In the genomic region with DNA sequence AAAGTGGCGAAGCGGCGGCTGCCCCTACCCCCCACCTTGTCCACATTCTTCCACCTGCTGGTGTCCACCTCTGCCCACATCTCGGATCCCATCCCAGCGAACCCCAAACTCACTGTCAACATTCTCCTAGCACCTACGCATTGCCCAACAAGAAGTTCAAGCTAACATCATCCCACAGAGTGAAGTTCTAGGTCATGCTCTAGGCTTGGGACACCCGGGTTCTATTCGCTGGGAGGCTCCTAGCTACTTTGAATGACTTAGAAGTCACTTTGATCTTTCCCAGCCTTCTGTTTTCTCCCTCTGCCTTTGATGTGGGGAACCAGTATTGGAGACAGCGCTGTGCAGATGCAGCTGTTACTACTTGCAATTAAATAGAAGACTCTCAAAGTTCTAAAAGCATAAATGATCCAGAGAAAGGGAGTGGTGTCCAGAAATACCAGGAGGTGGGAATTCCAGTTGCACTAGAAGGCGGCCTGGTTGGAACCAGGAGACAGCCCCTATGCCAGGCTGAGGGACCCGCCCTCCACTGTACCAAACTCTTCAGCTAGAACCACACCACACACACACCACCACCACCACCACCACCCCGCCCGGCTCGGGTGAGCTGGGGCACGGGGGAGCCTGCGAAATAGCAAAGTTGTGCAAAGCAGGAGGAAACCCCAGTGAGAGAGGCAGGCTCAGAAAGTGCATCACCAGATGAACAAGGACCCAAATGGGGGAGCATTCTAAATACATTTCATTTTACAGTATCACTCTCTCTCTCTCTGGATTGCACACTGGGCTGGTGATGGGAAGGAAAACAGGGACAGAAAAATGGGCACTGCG, we compare ENCODE assay signal across 13 cellular contexts. TPM values are rescaled to one million over a fixed set of nuclear protein-coding genes. Genes with fewer than 3 reads are reported as not detected.
DNase-seq lines count a peak whose midpoint lies in the region; ATAC-seq and TF ChIP-seq lines count a peak whose summit lies in the region.
"Had no signal": no experiment of that assay in that cellular context is flagged by ENCODE, and none has a peak within 500 bp of the region (broad histone marks: within the 10 kb centered on the region; RNA-seq: fewer than 3 reads in every experiment).

No MANE protein-coding gene starts in this region.

- no peak for TF ChIP-seq CTCF in HCT116 (IDR thresholded peaks at IDR 0.05 in 2 of 3, conservative IDR thresholded peaks at IDR 0.05 in 1 of 3; ENCODE audit: borderline replicate concordance in 1 of 3, insufficient read depth in 1 of 3, low read depth in 2 of 3, low read length in 2 of 3)
- no peak for TF ChIP-seq CTCF in neural progenitor cell (IDR thresholded peaks at IDR 0.05)
- no peak for TF ChIP-seq CTCF in heart left ventricle (IDR thresholded peaks at IDR 0.05)

- ATAC-seq in HCT116 (no peak), HG03097 (IDR thresholded peaks at IDR 0.05; ENCODE audit: low FRiP score, unreplicated experiment) (no peak), heart left ventricle (no peak)

- H3K36me3 ChIP-seq in HCT116 (ENCODE audit: control insufficient read depth in 1 of 2, insufficient read depth in 2 of 2, low read length in 2 of 2) (no peaks in the 10 kb centered on the region), neural progenitor cell (no peaks in the 10 kb centered on the region), heart left ventricle (no peaks in the 10 kb centered on the region)
- H3K36me3 ChIP-seq: sigmoid colon, tibial nerve had no signal

- TSS peak; percentile 12 for BruUV-seq in HCT116 (replicated peaks; lab: Mats Ljungman, UMichigan)

- 4 to 7% (median 5%) methylated on average over 15 to 17 of the region's 17 CpGs for WGBS in heart left ventricle, 4 donors

- no peak overlapping the region for H3K27ac ChIP-seq in HCT116 (ENCODE audit: low read depth, low read length)
- no peak overlapping the region for H3K27ac ChIP-seq in neural progenitor cell
- no peak overlapping the region for H3K27ac ChIP-seq in heart left ventricle
- H3K27ac ChIP-seq: sigmoid colon, tibial nerve had no signal

- H3K9me3 ChIP-seq in HCT116 (ENCODE audit: control insufficient read depth in 1 of 2, insufficient read depth in 1 of 2, low read depth in 1 of 2, low read length in 2 of 2) = no peaks in the 10 kb centered on the region
- H3K9me3 ChIP-seq in neural progenitor cell (ENCODE audit: low read depth) = no peaks in the 10 kb centered on the region
- H3K9me3 ChIP-seq in heart left ventricle = no peaks in the 10 kb centered on the region
- H3K9me3 ChIP-seq: sigmoid colon, tibial nerve had no signal

- DNase-seq in T-helper 1 cell (no peak), HCT116 (ENCODE audit: low read depth, low spot score) (no peak), neural progenitor cell (ENCODE audit: low spot score) (no peak), NCI-H69 (lab: John Stamatoyannopoulos, UW) (no peak), heart left ventricle (no peak)
- peak; percentile 46 for DNase-seq in central memory CD4-positive, alpha-beta T cell
- DNase-seq: NCI-H526, sigmoid colon had no signal

- peaks cover 46% of the 10 kb centered on the region for H3K4me1 Mint-ChIP-seq in T-helper 1 cell treated with Interleukin-12 subunit alpha and Interleukin-12 subunit beta and Interleukin-4 antibody, amounts not matched to agents 30 μg/mL and 1 μg/mL, for 36 hours (ENCODE audit: low read depth)
- H3K4me1 Mint-ChIP-seq in neural progenitor cell = peaks cover 61% of the 10 kb centered on the region

- CTCF ChIA-PET in HCT116 (lab: Charles Lee) = interaction anchor here (1.0 to 1.6 kb wide), 4 partner anchors 12 to 112 kb away, joined by 3 to 12 read pairs (median 4); no protein-coding TSS in a partner anchor

- peaks cover 9% of the 10 kb centered on the region for H3K36me3 Mint-ChIP-seq in T-helper 1 cell treated with Interleukin-12 subunit alpha and Interleukin-12 subunit beta and Interleukin-4 antibody, amounts not matched to agents 30 μg/mL and 1 μg/mL, for 36 hours (ENCODE audit: low read depth)
- H3K36me3 Mint-ChIP-seq in neural progenitor cell = no peaks in the 10 kb centered on the region

- H3K27ac Mint-ChIP-seq in T-helper 1 cell treated with Interleukin-12 subunit alpha and Interleukin-12 subunit beta and Interleukin-4 antibody, amounts not matched to agents 30 μg/mL and 1 μg/mL, for 36 hours = peak overlapping the region; percentile 57
- no peak overlapping the region for H3K27ac Mint-ChIP-seq in neural progenitor cell

- H3K27me3 ChIP-seq in HCT116 (ENCODE audit: insufficient read depth, low read length) (no peaks in the 10 kb centered on the region), neural progenitor cell (peaks cover 100% of the 10 kb centered on the region), heart left ventricle (peaks cover 69 to 100% (median 98%) of the 10 kb centered on the region in 9 donors)

- intact Hi-C loops in HCT116 (cut with micrococcal nuclease) = no loop called here
- intact Hi-C loops in heart left ventricle (cut with DNase I) = no loop called here

- H2AFZ ChIP-seq in HCT116 (ENCODE audit: low read depth, low read length, poor library complexity, severe bottlenecking) = no peak overlapping the region
- H2AFZ ChIP-seq in neural progenitor cell (replicated peaks) = no peak overlapping the region

- RAD21 ChIA-PET in HCT116 (lab: Charles Lee; ENCODE audit: low non-redundant PET in 1 of 2, low total read pairs in 2 of 2, uncharacterized antibody in 2 of 2, unreplicated experiment in 2 of 2) = interaction anchor here in 1 of 2 experiments (0.6 kb wide), 1 partner anchor 9 kb away, joined by 3 read pairs; no protein-coding TSS in a partner anchor

- peaks cover 89% of the 10 kb centered on the region for H3K27me3 Mint-ChIP-seq in T-helper 1 cell treated with Interleukin-12 subunit alpha and Interleukin-12 subunit beta and Interleukin-4 antibody, amounts not matched to agents 30 μg/mL and 1 μg/mL, for 36 hours (ENCODE audit: low read depth)
- H3K27me3 Mint-ChIP-seq in neural progenitor cell (ENCODE audit: insufficient read depth, low read depth) = peaks cover 84% of the 10 kb centered on the region

- H3K4me3 ChIP-seq in HCT116 (replicated peaks in 1 of 2; ENCODE audit: low read depth in 1 of 2, low read length in 2 of 2) = no peak overlapping the region
- no peak overlapping the region for H3K4me3 ChIP-seq in neural progenitor cell
- no peak overlapping the region for H3K4me3 ChIP-seq in heart left ventricle
- H3K4me3 ChIP-seq: sigmoid colon, tibial nerve had no signal

- H3K79me2 ChIP-seq in HCT116 (ENCODE audit: insufficient read depth, low read length) (no peaks in the 10 kb centered on the region), neural progenitor cell (ENCODE audit: low read depth) (no peaks in the 10 kb centered on the region)

- peaks cover 46 to 77% of the 10 kb centered on the region in 2 experiments for H3K4me1 ChIP-seq in HCT116 (ENCODE audit: control insufficient read depth in 1 of 2, insufficient read depth in 2 of 2, low read length in 2 of 2)
- peaks cover 41% of the 10 kb centered on the region for H3K4me1 ChIP-seq in neural progenitor cell
- peaks cover 0 to 47% (median 25%) of the 10 kb centered on the region in 12 donors for H3K4me1 ChIP-seq in heart left ventricle

- peak overlapping the region; percentile 64 for H3K4me3 Mint-ChIP-seq in T-helper 1 cell treated with Interleukin-12 subunit alpha and Interleukin-12 subunit beta and Interleukin-4 antibody, amounts not matched to agents 30 μg/mL and 1 μg/mL, for 36 hours
- peak overlapping the region; percentile 19 for H3K4me3 Mint-ChIP-seq in neural progenitor cell

- H4K20me1 ChIP-seq in HCT116 (ENCODE audit: insufficient read depth) = no peaks in the 10 kb centered on the region
- peaks cover 69% of the 10 kb centered on the region for H4K20me1 ChIP-seq in neural progenitor cell (ENCODE audit: low read depth)

- H3K4me2 ChIP-seq in HCT116 (ENCODE audit: low read length) (0 out of 2 replicates have a peak overlapping the region, but pooled peaks have one; percentile 80), neural progenitor cell (no peak overlapping the region)

- no peaks in the 10 kb centered on the region for H3K9me3 Mint-ChIP-seq in T-helper 1 cell treated with Interleukin-12 subunit alpha and Interleukin-12 subunit beta and Interleukin-4 antibody, amounts not matched to agents 30 μg/mL and 1 μg/mL, for 36 hours
- H3K9me3 Mint-ChIP-seq in neural progenitor cell = peaks cover under 1% of the 10 kb centered on the region

- H3K9ac ChIP-seq in HCT116 (ENCODE audit: low read length) (no peak overlapping the region), neural progenitor cell (no peak overlapping the region)

- no peak for TF ChIP-seq RAD21 in HCT116 (IDR thresholded peaks at IDR 0.05; ENCODE audit: low read depth)

- no peaks in the 10 kb centered on the region for H3K9me2 ChIP-seq in HCT116 (ENCODE audit: insufficient read depth)

- H3F3A ChIP-seq in neural progenitor cell (ENCODE audit: low read depth) = peaks cover 26% of the 10 kb centered on the region

- POLR2A ChIA-PET in HCT116 (lab: Charles Lee) = interaction anchor here (1.1 kb wide), 1 partner anchor 8 kb away, joined by 3 read pairs; no protein-coding TSS in a partner anchor

- TF ChIP-seq POLR2A in HCT116 (IDR thresholded peaks at IDR 0.05; ENCODE audit: borderline replicate concordance, extremely low read depth, insufficient read depth, insufficient read length) = no peak
- no peak for TF ChIP-seq POLR2A in heart left ventricle (IDR thresholded peaks at IDR 0.05)

RNA-seq across cellular contexts. Expression of a gene that starts 5.5 kb away (rescaled TPM):
- total RNA-seq in HCT116 (2021; ENCODE audit: unreplicated experiment) = 43.2 TPM
- 23.1 and 30.2 TPM in 2 replicates for polyA plus RNA-seq in HCT116 (2012)
- 0.65 and 1.6 TPM in 2 replicates for total RNA-seq in neural progenitor cell (ENCODE audit: low replicate concordance)
- total RNA-seq in heart left ventricle = under 1 TPM in 2 of 9 donors, not detected in 7; 0.09 to 0.19 TPM
- polyA plus RNA-seq in heart left ventricle = under 1 TPM in 1 of 2 donors, not detected in 1; 0.14 TPM

RNA-seq across cellular contexts. Expression of a gene that starts 9.3 kb away (rescaled TPM):
- 2.0 TPM for total RNA-seq in HCT116 (2021; ENCODE audit: unreplicated experiment)
- 3.4 and 3.6 TPM in 2 replicates for polyA plus RNA-seq in HCT116 (2012)
- 0.28 TPM in 1 of 2 replicates, not detected in the other for total RNA-seq in neural progenitor cell (ENCODE audit: low replicate concordance)
- total RNA-seq in heart left ventricle = under 1 TPM in 1 of 9 donors, not detected in 8; 0.23 TPM
- polyA plus RNA-seq in heart left ventricle = not detected
- total RNA-seq: H4, mucosa of gallbladder, sigmoid colon, tibial nerve had no signal

RNA-seq across cellular contexts. Expression of a gene that starts 16.6 kb away (rescaled TPM):
- 130 TPM for total RNA-seq in HCT116 (2021; ENCODE audit: unreplicated experiment)
- polyA plus RNA-seq in HCT116 (2012) = 141 and 168 TPM in 2 replicates
- 74.4 and 94.2 TPM in 2 replicates for total RNA-seq in neural progenitor cell (ENCODE audit: low replicate concordance)
- 10 to 100 TPM in 8 of 9 donors, 1 to 10 TPM in 1; 9.9 to 24.5 (median 12.8) TPM for total RNA-seq in heart left ventricle
- 10 to 100 TPM; 15.9 to 41.8 TPM for polyA plus RNA-seq in heart left ventricle

RNA-seq across cellular contexts. Expression of a gene that starts 30.0 kb away (rescaled TPM):
- not detected for total RNA-seq in HCT116 (2021; ENCODE audit: unreplicated experiment)
- 0.04 TPM in 1 of 2 replicates, not detected in the other for polyA plus RNA-seq in HCT116 (2012)
- total RNA-seq in neural progenitor cell (ENCODE audit: low replicate concordance) = not detected in 2 replicates
- not detected for total RNA-seq in heart left ventricle
- not detected for polyA plus RNA-seq in heart left ventricle
- total RNA-seq: H4, sigmoid colon, tibial nerve had no signal

RNA-seq across cellular contexts. Expression of a gene that starts 43.9 kb away (rescaled TPM):
- total RNA-seq in HCT116 (2021; ENCODE audit: unreplicated experiment) (12.8 TPM), neural progenitor cell (ENCODE audit: low replicate concordance) (0.03 TPM in 1 of 2 replicates, not detected in the other), heart left ventricle (100 to 1,000 TPM in 1 of 9 donors, 10 to 100 TPM in 4, 1 to 10 TPM in 4; 1.3 to 153 (median 13.9) TPM)
- polyA plus RNA-seq in HCT116 (2012) = 32.8 and 45.4 TPM in 2 replicates
- polyA plus RNA-seq in heart left ventricle = 100 to 1,000 TPM in 1 of 2 donors, 1 to 10 TPM in 1; 3.4 to 595 TPM

Comparison
In these comparisons a context has a peak if more than half of its experiments do, and no peak if none do; other contexts are left out.
1. RNA of a gene that starts 5.5 kb away (total RNA-seq): 43.2 TPM in HCT116 (single experiment); 0.65 to 1.6 TPM in neural progenitor cell and 0.09 to 0.19 TPM in heart left ventricle; every median in the first group is over 10 times any median in the second.